8 cellular contexts compared by ENCODE assay signal in genomic region chr20:25750765-25751696, GRCh38. TPM values are rescaled to one million over a fixed set of nuclear protein-coding genes. Genes with fewer than 3 reads are reported as not detected.
DNase-seq lines count a peak whose midpoint lies in the region; ATAC-seq lines count a peak whose summit lies in the region.

No MANE protein-coding gene starts in this region.

- no peaks in the 10 kb centered on the region for H3K36me3 ChIP-seq in effector memory CD4-positive, alpha-beta T cell (ENCODE audit: control insufficient read depth, insufficient read depth, low read length)

- no peaks in the 10 kb centered on the region for H3K9me3 ChIP-seq in effector memory CD4-positive, alpha-beta T cell (ENCODE audit: control insufficient read depth, low read length)

- no peak overlapping the region for H3K27ac ChIP-seq in effector memory CD4-positive, alpha-beta T cell (ENCODE audit: insufficient read depth, low read length, poor library complexity, severe bottlenecking)

- H3K27me3 ChIP-seq in effector memory CD4-positive, alpha-beta T cell (replicated peaks; ENCODE audit: control insufficient read depth, insufficient read depth, low read length, poor library complexity, severe bottlenecking): no peaks in the 10 kb centered on the region

- ATAC-seq in GM21381 (IDR thresholded peaks at IDR 0.05; ENCODE audit: unreplicated experiment): peak; percentile 86
- ATAC-seq in GM19328 (IDR thresholded peaks at IDR 0.05; ENCODE audit: unreplicated experiment): no peak

- peak; percentile 59 for DNase-seq in CD1c-positive myeloid dendritic cell (ENCODE audit: extremely low spot score)
- DNase-seq in NCI-H1105 treated with DMSO at 0.1 percent for 48 hours (lab: John Stamatoyannopoulos, UW): peak; percentile 51
- peak; percentile 50 to 55 for DNase-seq in activated CD4-positive, alpha-beta T cell treated with anti-CD3 and anti-CD28 coated beads, Interleukin-2, amount 50 U/mL, for 4 hours
- peak; percentile 17 to 54 (median 53) for DNase-seq in effector memory CD4-positive, alpha-beta T cell
- DNase-seq in mucosa of gallbladder (ENCODE audit: low spot score): peak; percentile 44
- DNase-seq in stimulated activated CD8-positive, alpha-beta memory T cell treated with anti-CD3 and anti-CD28 coated beads, Interleukin-7, amount 100 ng/mL, for 24 hours (ENCODE audit: low read depth): peak; percentile 22

- H3K4me3 ChIP-seq in effector memory CD4-positive, alpha-beta T cell (ENCODE audit: insufficient read depth, low read depth, low read length, poor library complexity, severe bottlenecking): peak overlapping the region; percentile 38

- peaks cover 3% of the 10 kb centered on the region for H3K4me1 ChIP-seq in effector memory CD4-positive, alpha-beta T cell (ENCODE audit: control insufficient read depth, insufficient read depth, low read length, poor library complexity, severe bottlenecking)

RNA-seq across cellular contexts. Expression of gene ZNF337, which starts 54.4 kb away (rescaled TPM):
- 16.3 TPM for total RNA-seq in mucosa of gallbladder
